17 cellular contexts compared by ENCODE assay signal in genomic region chr22:23530106-23530505, GRCh38. TPM values are rescaled to one million over a fixed set of nuclear protein-coding genes. Genes with fewer than 3 reads are reported as not detected.
"Had no signal": no experiment of that assay in that cellular context is flagged by ENCODE, and none has a peak within 500 bp of the region (broad histone marks: within the 10 kb centered on the region; RNA-seq: fewer than 3 reads in every experiment).

No MANE protein-coding gene starts in this region.

- H3K9me3 ChIP-seq: adrenal gland, left ventricle myocardium inferior, neutrophil, suprapubic skin, upper lobe of left lung had no signal

- H3K27ac Mint-ChIP-seq: activated naive CD4-positive, alpha-beta T cell treated with anti-CD3 and anti-CD28 coated beads, Interleukin-2, amount 50 U/mL, for 24 hours; activated T-cell treated with anti-CD3 and anti-CD28 coated beads, Interleukin-2, amount 50 U/mL, for 24 hours; naive B cell; stimulated activated naive CD8-positive, alpha-beta T cell treated with anti-CD3 and anti-CD28 coated beads, Interleukin-15, Interleukin-2, amounts not matched to agents 100 ng/mL and 50 ng/mL, for 24 hours had no signal

- DNase-seq: activated CD4-positive, alpha-beta T cell treated with anti-CD3 and anti-CD28 coated beads for 1 hour; activated CD4-positive, alpha-beta T cell treated with anti-CD3 and anti-CD28 coated beads, Interleukin-2, amount 50 U/mL, for 48 hours; activated T-cell treated with anti-CD3 and anti-CD28 coated beads, Interleukin-2, amount 50 U/mL, for 24 hours; islet precursor cell; left ventricle myocardium inferior; naive B cell; small intestine; stimulated activated CD4-positive, alpha-beta T cell treated with anti-CD3 and anti-CD28 coated beads, Interleukin-4, amount 100 ng/mL, for 4 hours; upper lobe of left lung had no signal

- H3K4me3 Mint-ChIP-seq: activated naive CD4-positive, alpha-beta T cell treated with anti-CD3 and anti-CD28 coated beads, Interleukin-2, amount 50 U/mL, for 24 hours; activated T-cell treated with anti-CD3 and anti-CD28 coated beads, Interleukin-2, amount 50 U/mL, for 24 hours; naive B cell; stimulated activated naive CD8-positive, alpha-beta T cell treated with anti-CD3 and anti-CD28 coated beads, Interleukin-15, Interleukin-2, amounts not matched to agents 100 ng/mL and 50 ng/mL, for 24 hours had no signal

- H3K4me1 ChIP-seq: adrenal gland had no signal

- H3K27ac ChIP-seq: adrenal gland, cardiac muscle cell, left ventricle myocardium inferior, neutrophil, suprapubic skin, upper lobe of left lung had no signal

- H3K4me3 ChIP-seq: adrenal gland, cardiac muscle cell, left ventricle myocardium inferior, suprapubic skin, upper lobe of left lung had no signal

- H3K9me3 Mint-ChIP-seq: activated naive CD4-positive, alpha-beta T cell treated with anti-CD3 and anti-CD28 coated beads, Interleukin-2, amount 50 U/mL, for 24 hours; activated T-cell treated with anti-CD3 and anti-CD28 coated beads, Interleukin-2, amount 50 U/mL, for 24 hours; stimulated activated naive CD8-positive, alpha-beta T cell treated with anti-CD3 and anti-CD28 coated beads, Interleukin-15, Interleukin-2, amounts not matched to agents 100 ng/mL and 50 ng/mL, for 24 hours had no signal

- H3K27me3 Mint-ChIP-seq: stimulated activated naive CD8-positive, alpha-beta T cell treated with anti-CD3 and anti-CD28 coated beads, Interleukin-15, Interleukin-2, amounts not matched to agents 100 ng/mL and 50 ng/mL, for 24 hours had no signal

- H3K36me3 ChIP-seq: adrenal gland, cardiac muscle cell, left ventricle myocardium inferior, neutrophil, suprapubic skin, upper lobe of left lung had no signal

- H3K36me3 Mint-ChIP-seq: activated naive CD4-positive, alpha-beta T cell treated with anti-CD3 and anti-CD28 coated beads, Interleukin-2, amount 50 U/mL, for 24 hours; naive B cell had no signal

- H3K27me3 ChIP-seq: adrenal gland, cardiac muscle cell, upper lobe of left lung had no signal

- H3K4me1 Mint-ChIP-seq: activated naive CD4-positive, alpha-beta T cell treated with anti-CD3 and anti-CD28 coated beads, Interleukin-2, amount 50 U/mL, for 24 hours had no signal

- ATAC-seq: esophagus mucosa had no signal

RNA-seq across cellular contexts. Expression of gene IGLL1, which starts 50.0 kb away (rescaled TPM):
- total RNA-seq: adrenal gland; cardiac muscle cell; esophagus mucosa; left ventricle myocardium inferior; suprapubic skin; T-helper 1 cell treated with Interleukin-12 subunit alpha and Interleukin-12 subunit beta and Interleukin-4 antibody, amounts not matched to agents 30 ng/mL and 1 ng/mL, for 36 hours; upper lobe of left lung had no signal
